ENCODE assay signal across 13 cellular contexts in the genomic region with DNA sequence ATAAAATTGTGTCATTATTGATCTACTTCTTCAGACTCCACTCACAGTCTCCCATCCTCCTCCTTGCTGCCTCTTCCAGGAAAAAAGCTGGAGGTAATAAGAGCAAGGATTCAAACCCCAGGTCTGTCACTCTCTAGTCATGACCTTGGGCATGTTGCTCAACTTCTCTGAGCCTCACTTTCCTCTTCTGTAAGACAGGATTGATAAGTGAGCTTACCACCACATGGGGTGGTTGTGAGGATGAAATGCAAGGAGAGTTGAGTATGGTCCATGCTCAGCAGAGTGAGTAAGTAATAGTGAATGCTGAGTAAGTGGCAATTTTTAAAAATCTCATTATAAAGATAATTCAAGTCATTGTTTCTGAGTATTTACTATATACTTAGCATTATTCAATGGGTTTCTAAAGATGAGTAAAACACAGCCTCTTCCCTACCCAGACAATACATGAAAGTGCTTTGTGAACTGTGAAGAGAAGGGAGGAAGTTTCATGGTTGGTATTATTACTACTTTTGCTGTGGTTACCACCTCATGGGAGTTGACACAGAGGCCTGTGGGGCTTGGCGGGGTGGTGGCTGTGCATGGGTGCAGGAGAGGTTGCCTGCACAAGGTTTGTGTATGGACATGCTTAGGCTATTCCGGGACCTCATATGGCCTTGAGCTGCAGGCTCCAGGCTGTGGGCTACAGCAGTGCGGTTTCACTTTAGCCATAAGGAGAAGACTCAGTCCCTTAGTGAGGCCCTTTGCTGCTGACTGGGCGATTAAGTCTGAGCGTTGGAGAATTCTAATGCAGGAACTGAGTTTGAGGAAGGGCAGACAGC. TPM values are rescaled to one million over a fixed set of nuclear protein-coding genes. Genes with fewer than 3 reads are reported as not detected.
DNase-seq lines count a peak whose midpoint lies in the region; ATAC-seq, FAIRE-seq and TF ChIP-seq lines count a peak whose summit lies in the region.
"Had no signal": no experiment of that assay in that cellular context is flagged by ENCODE, and none has a peak within 500 bp of the region (broad histone marks: within the 10 kb centered on the region; RNA-seq: fewer than 3 reads in every experiment).

No MANE protein-coding gene starts in this region.

- peak; percentile 19 for DNase-seq in stimulated activated CD4-positive, alpha-beta T cell treated with anti-CD3 and anti-CD28 coated beads, Interleukin-1b, Interleukin-23, amount 100 ng/mL, for 48 hours
- DNase-seq in stimulated activated CD4-positive, alpha-beta T cell treated with anti-CD3 and anti-CD28 coated beads, Interleukin-4, amount 100 ng/mL, for 1 hour: no peak
- DNase-seq in bronchial epithelial cell (ENCODE audit: low read depth): no peak
- DNase-seq in DMS 273 treated with DMSO at 0.1 percent for 48 hours (lab: John Stamatoyannopoulos, UW): no peak
- no peak for DNase-seq in NCI-H187 treated with DMSO at 0.1 percent for 48 hours (lab: John Stamatoyannopoulos, UW)
- DNase-seq in KG1 (lab: John Stamatoyannopoulos, UW): no peak
- DNase-seq: activated CD4-positive, alpha-beta T cell treated with anti-CD3 and anti-CD28 coated beads for 1 hour; NCI-H1417 had no signal

- H3K36me3 ChIP-seq in bronchial epithelial cell (ENCODE audit: control insufficient read depth, insufficient read depth, low read length): no peaks in the 10 kb centered on the region

- TF ChIP-seq CTCF in bronchial epithelial cell (IDR thresholded peaks at IDR 0.05; ENCODE audit: insufficient read depth, low read length, severe bottlenecking): no peak

- no peaks in the 10 kb centered on the region for H3K27me3 ChIP-seq in bronchial epithelial cell (ENCODE audit: control insufficient read depth, insufficient read depth, low read length)

- peak; percentile 70 for FAIRE-seq in bronchial epithelial cell (lab: Jason Lieb, UNC)
- FAIRE-seq: endometrium, GM12892, RCC 7860 had no signal

- H3K4me3 ChIP-seq in bronchial epithelial cell (ENCODE audit: low read depth, low read length): no peak overlapping the region

- ATAC-seq in HG03442 (IDR thresholded peaks at IDR 0.05; ENCODE audit: unreplicated experiment) (peak; percentile 71), GM21526 (IDR thresholded peaks at IDR 0.05; ENCODE audit: low FRiP score, unreplicated experiment) (no peak)

RNA-seq across cellular contexts. Expression of a gene that starts 30.0 kb away (rescaled TPM):
- 3.2 and 3.5 TPM in 2 replicates for total RNA-seq in bronchial epithelial cell
